In the genomic region with DNA sequence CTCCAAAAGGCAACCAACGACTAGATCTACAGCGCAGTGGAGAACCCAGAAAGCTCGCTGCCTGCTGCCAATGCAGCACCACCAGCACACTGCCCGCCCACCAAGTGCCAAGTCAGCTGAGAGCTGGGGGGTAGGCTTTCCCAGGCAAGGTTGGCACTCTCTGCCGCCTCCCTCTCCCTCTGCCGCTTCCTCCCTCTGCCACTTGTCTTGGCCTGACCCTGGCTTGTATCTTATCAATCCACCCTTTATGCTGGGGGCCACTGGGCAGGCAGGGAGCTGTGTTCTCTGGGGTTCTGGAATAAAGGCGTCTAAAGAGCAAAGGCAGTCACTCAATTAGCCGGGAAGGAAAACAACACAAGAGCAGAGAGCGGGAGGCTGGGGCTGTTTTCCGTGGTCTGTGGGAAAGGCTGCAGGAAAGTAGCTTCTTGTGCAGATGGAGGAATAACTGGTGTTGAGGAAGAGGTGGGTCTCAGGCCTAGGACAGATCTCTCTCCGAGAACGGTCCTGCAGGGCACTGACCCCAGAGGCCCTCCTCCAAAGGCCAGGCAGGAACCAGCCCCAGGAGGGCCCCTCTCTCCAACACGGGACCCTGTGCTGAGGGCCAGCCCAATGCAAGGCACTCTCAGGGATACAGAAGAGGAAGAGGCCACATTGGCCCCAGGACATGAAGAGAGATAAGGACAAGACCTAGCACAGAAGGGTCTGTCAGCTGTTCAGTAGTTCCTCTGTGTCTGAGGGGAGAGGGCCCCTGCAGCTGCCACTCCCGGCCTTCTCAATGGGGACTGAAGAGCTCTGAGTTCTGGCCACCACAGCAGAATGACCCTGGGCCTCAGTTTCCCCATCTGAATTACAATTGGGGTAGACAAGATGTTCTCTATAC, we compare ENCODE assay signal across 1 cellular context.
TF ChIP-seq lines count a peak whose summit lies in the region.

No MANE protein-coding gene starts in this region.

TF ChIP-seq in K562, 482 proteins besides CTCF, POLR2A, EP300 and RAD21:
- no peak for TF ChIP-seq FOXK2 (conservative IDR thresholded peaks at IDR 0.05 in 1 of 2, IDR thresholded peaks at IDR 0.05 in 1 of 2; ENCODE audit: low read depth in 2 of 2)
- TF ChIP-seq ZNF75A (CRISPR knock-in tag; IDR thresholded peaks at IDR 0.05), result peak; percentile 57; the same call in 1 of the 2 replicates
- TF ChIP-seq SPI1 (IDR thresholded peaks at IDR 0.05; ENCODE audit: borderline replicate concordance, low read depth, low read length), result peak; percentile 57; the same call in 1 of the 2 replicates
- TF ChIP-seq, protein P1, sequence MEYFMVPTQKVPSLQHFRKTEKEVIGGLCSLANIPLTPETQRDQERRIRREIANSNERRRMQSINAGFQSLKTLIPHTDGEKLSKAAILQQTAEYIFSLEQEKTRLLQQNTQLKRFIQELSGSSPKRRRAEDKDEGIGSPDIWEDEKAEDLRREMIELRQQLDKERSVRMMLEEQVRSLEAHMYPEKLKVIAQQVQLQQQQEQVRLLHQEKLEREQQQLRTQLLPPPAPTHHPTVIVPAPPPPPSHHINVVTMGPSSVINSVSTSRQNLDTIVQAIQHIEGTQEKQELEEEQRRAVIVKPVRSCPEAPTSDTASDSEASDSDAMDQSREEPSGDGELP (CRISPR knock-in tag; IDR thresholded peaks at IDR 0.05; ENCODE audit: borderline replicate concordance), result peak; percentile 62; the same call in 1 of the 2 replicates
